In genomic region chr3:17994167-17994566, GRCh38 we compare ENCODE assay signal across 23 cellular contexts.
DNase-seq lines count a peak whose midpoint lies in the region; ATAC-seq, FAIRE-seq and TF ChIP-seq lines count a peak whose summit lies in the region.
"Had no signal": no experiment of that assay in that cellular context is flagged by ENCODE, and none has a peak within 500 bp of the region (broad histone marks: within the 10 kb centered on the region; RNA-seq: fewer than 3 reads in every experiment).

No MANE protein-coding gene starts in this region.

- H3K4me3 ChIP-seq in K562: no peak overlapping the region
- H3K4me3 ChIP-seq in retinal pigment epithelial cell (ENCODE audit: low read length): no peak overlapping the region
- no peak overlapping the region for H3K4me3 ChIP-seq in thyroid gland (replicated peaks in 1 of 3)
- H3K4me3 ChIP-seq in Karpas-422 (ENCODE audit: low read length): no peak overlapping the region
- H3K4me3 ChIP-seq: A549; BLaER1 treated with 17β-estradiol and CSF1 and Interleukin-3, amounts not matched to agents 10 nM and 100 nM had no signal

- TF ChIP-seq POLR2A in K562 (conservative IDR thresholded peaks at IDR 0.05): no peak
- no peak for TF ChIP-seq POLR2A in thyroid gland (IDR thresholded peaks at IDR 0.05)

- H3K36me3 ChIP-seq in KOPT-K1 (ENCODE audit: insufficient read depth, low read length): 0 out of 2 replicates have a peak, but pooled peaks cover 4% of the 10 kb centered on the region
- no peaks in the 10 kb centered on the region for H3K36me3 ChIP-seq in K562 (ENCODE audit: control insufficient read depth, insufficient read depth, low read length)
- no peaks in the 10 kb centered on the region for H3K36me3 ChIP-seq in thyroid gland
- no peaks in the 10 kb centered on the region for H3K36me3 ChIP-seq in Karpas-422 (ENCODE audit: insufficient read depth, low read length)

- H3K27me3 ChIP-seq in K562 (ENCODE audit: control insufficient read depth in 2 of 2, insufficient read depth in 2 of 2, low read length in 2 of 2): no peaks in the 10 kb centered on the region
- no peaks in the 10 kb centered on the region for H3K27me3 ChIP-seq in thyroid gland
- H3K27me3 ChIP-seq in Karpas-422 (ENCODE audit: low read length): no peaks in the 10 kb centered on the region
- H3K27me3 ChIP-seq: BLaER1 treated with 17β-estradiol and CSF1 and Interleukin-3, amounts not matched to agents 10 nM and 100 nM had no signal

- in situ Hi-C loops in K562 (cut with MboI): no loop called here

- CTCF ChIA-PET in K562 (lab: Yijun Ruan, JAX; ENCODE audit: low intra/inter-chr PET ratio): no interaction called here

- POLR2A ChIA-PET in K562 (lab: Yijun Ruan, JAX): interaction anchor here (1.3 kb wide), 1 partner anchor 14 kb away, joined by 4 read pairs; no protein-coding TSS in a partner anchor

- intact Hi-C loops in K562 (cut with micrococcal nuclease): no loop called here
- intact Hi-C loops in head of caudate nucleus (cut with DNase I): no loop called here
- intact Hi-C loops in thyroid gland (cut with DNase I): no loop called here

- no peaks in the 10 kb centered on the region for H3K9me3 Mint-ChIP-seq in activated naive CD4-positive, alpha-beta T cell treated with anti-CD3 and anti-CD28 coated beads, Interleukin-2, amount 50 U/mL, for 72 hours
- H3K9me3 Mint-ChIP-seq: CD4-positive, alpha-beta T cell; CD8-positive, alpha-beta T cell had no signal

- H3K36me3 Mint-ChIP-seq in activated naive CD4-positive, alpha-beta T cell treated with anti-CD3 and anti-CD28 coated beads, Interleukin-2, amount 50 U/mL, for 72 hours: no peaks in the 10 kb centered on the region
- H3K36me3 Mint-ChIP-seq: CD8-positive, alpha-beta T cell had no signal

- H3K9me3 ChIP-seq in KOPT-K1 (ENCODE audit: insufficient read depth, low read length, poor library complexity, severe bottlenecking): no peaks in the 10 kb centered on the region
- H3K9me3 ChIP-seq in K562 (replicated peaks; ENCODE audit: control insufficient read depth, insufficient read depth, low read depth, low read length): no peaks in the 10 kb centered on the region
- no peaks in the 10 kb centered on the region for H3K9me3 ChIP-seq in thyroid gland
- H3K9me3 ChIP-seq in Karpas-422 (ENCODE audit: low read length): no peaks in the 10 kb centered on the region
- H3K9me3 ChIP-seq: A549, Caco-2 had no signal

- ATAC-seq in K562: no peak; the same call in 2 of the 3 replicates
- no peak for ATAC-seq in activated naive CD4-positive, alpha-beta T cell treated with anti-CD3 and anti-CD28 coated beads, Interleukin-2, amount 50 U/mL, for 72 hours
- ATAC-seq: A549; CD8-positive, alpha-beta T cell had no signal

- no peak for TF ChIP-seq EP300 in K562 (IDR thresholded peaks at IDR 0.05; ENCODE audit: low read length)

- H3K4me2 ChIP-seq in K562 (ENCODE audit: insufficient read depth, low read length) (no peak overlapping the region), Karpas-422 (ENCODE audit: low read depth, low read length, poor library complexity, severe bottlenecking) (no peak overlapping the region)
- H3K4me2 ChIP-seq: A549; BLaER1 treated with 17β-estradiol and CSF1 and Interleukin-3, amounts not matched to agents 10 nM and 100 nM had no signal

- no peak for DNase-seq in K562 (ENCODE audit: extremely low read depth in 1 of 4, low spot score in 3 of 4)
- DNase-seq in head of caudate nucleus: peak in 31 of 42 donors; percentile 2 to 83 (median 37)
- peak; percentile 74 for DNase-seq in retinal pigment epithelial cell (ENCODE audit: low read depth)
- DNase-seq in thyroid gland: no peak
- DNase-seq in Karpas-422: no peak
- DNase-seq in activated naive CD4-positive, alpha-beta T cell treated with anti-CD3 and anti-CD28 coated beads, Interleukin-2, amount 50 U/mL, for 72 hours (ENCODE audit: low spot score in 2 of 2): no peak
- DNase-seq: AML-193; Caco-2; Calu3; CD4-positive, alpha-beta T cell; CD8-positive, alpha-beta T cell; DMS79 treated with DMSO at 0.1 percent for 48 hours; GF-D8 had no signal

- H3K4me1 ChIP-seq in K562 (replicated peaks in 1 of 2; ENCODE audit: control insufficient read depth in 2 of 2, insufficient read depth in 2 of 2, low read length in 2 of 2): no peaks in the 10 kb centered on the region
- H3K4me1 ChIP-seq in thyroid gland: no peaks in the 10 kb centered on the region
- no peaks in the 10 kb centered on the region for H3K4me1 ChIP-seq in Karpas-422 (ENCODE audit: low read length)
- H3K4me1 ChIP-seq: A549, Caco-2 had no signal

- BruUV-seq in K562 (replicated peaks; lab: Mats Ljungman, UMichigan): no TSS peak

- TF ChIP-seq RAD21 in K562 (CRISPR knock-in tag; conservative IDR thresholded peaks at IDR 0.05 in 1 of 2, IDR thresholded peaks at IDR 0.05 in 1 of 2): no peak

- H2AFZ ChIP-seq in K562 (ENCODE audit: low read depth, low read length): no peak overlapping the region
- no peak overlapping the region for H2AFZ ChIP-seq in Karpas-422 (ENCODE audit: low read length)

- H3K9ac ChIP-seq in K562 (ENCODE audit: insufficient read depth in 1 of 2, low read depth in 2 of 2, low read length in 2 of 2) (no peak overlapping the region), Karpas-422 (ENCODE audit: low read length) (no peak overlapping the region)
- H3K9ac ChIP-seq: BLaER1 treated with 17β-estradiol and CSF1 and Interleukin-3, amounts not matched to agents 10 nM and 100 nM had no signal

- H3K27ac ChIP-seq in KOPT-K1 (ENCODE audit: low read depth, low read length, poor library complexity, severe bottlenecking) (peak overlapping the region; percentile 97), K562 (ENCODE audit: extremely low read depth, low read depth, low read length) (no peak overlapping the region), thyroid gland (no peak overlapping the region), Karpas-422 (ENCODE audit: low read length) (no peak overlapping the region)
- H3K27ac ChIP-seq: 22Rv1; A549; BLaER1 treated with 17β-estradiol and CSF1 and Interleukin-3, amounts not matched to agents 10 nM and 100 nM; C4-2B had no signal

- no peaks in the 10 kb centered on the region for H3K9me1 ChIP-seq in K562 (ENCODE audit: control insufficient read depth, insufficient read depth, low read length)

- H4K20me1 ChIP-seq in K562 (replicated peaks; ENCODE audit: control insufficient read depth, insufficient read depth, low read length): no peaks in the 10 kb centered on the region
- no peaks in the 10 kb centered on the region for H4K20me1 ChIP-seq in Karpas-422 (ENCODE audit: insufficient read depth, low read depth, low read length)
- H4K20me1 ChIP-seq: BLaER1 treated with 17β-estradiol and CSF1 and Interleukin-3, amounts not matched to agents 10 nM and 100 nM had no signal

- no peaks in the 10 kb centered on the region for H3K9me2 ChIP-seq in Karpas-422 (replicated peaks; ENCODE audit: insufficient read depth, low read length)

- FAIRE-seq in K562 (lab: Jason Lieb, UNC): no peak
- FAIRE-seq: A549, D721Med, G401.6, GM12891, GM19239 had no signal

- H3K27ac Mint-ChIP-seq in activated naive CD4-positive, alpha-beta T cell treated with anti-CD3 and anti-CD28 coated beads, Interleukin-2, amount 50 U/mL, for 72 hours: no peak overlapping the region
- H3K27ac Mint-ChIP-seq: B cell; CD4-positive, alpha-beta T cell; CD8-positive, alpha-beta T cell had no signal

- TF ChIP-seq CTCF in K562 (IDR thresholded peaks at IDR 0.05 in 2 of 3, conservative IDR thresholded peaks at IDR 0.05 in 1 of 3; ENCODE audit: insufficient read depth in 2 of 3, low read depth in 1 of 3, low read length in 3 of 3): no peak
- no peak for TF ChIP-seq CTCF in retinal pigment epithelial cell (conservative IDR thresholded peaks at IDR 0.05; ENCODE audit: low read depth, low read length)
- TF ChIP-seq CTCF in thyroid gland (IDR thresholded peaks at IDR 0.05): no peak

- no peaks in the 10 kb centered on the region for H3K79me2 ChIP-seq in K562 (ENCODE audit: control insufficient read depth, insufficient read depth, low read length)
- no peaks in the 10 kb centered on the region for H3K79me2 ChIP-seq in Karpas-422 (ENCODE audit: low read length)

- WGBS in K562 (ENCODE audit: insufficient coverage, low coverage, missing lambda C conversion rate): 1% methylated on average over 7 of the region's 7 CpGs
- 65 to 80% methylated on average over 7 of the region's 7 CpGs for WGBS in thyroid gland, 2 donors

TF ChIP-seq in K562, 482 proteins besides CTCF, POLR2A, EP300 and RAD21:
- TF ChIP-seq PBX2 (CRISPR knock-in tag; IDR thresholded peaks at IDR 0.05; ENCODE audit: low read depth) (no peak), PBX2 (tag; conservative IDR thresholded peaks at IDR 0.05; ENCODE audit: low read depth) (peak; percentile 64), MBD1 (CRISPR knock-in tag; IDR thresholded peaks at IDR 0.05) (no peak)
TF ChIP-seq in K562: peak in this region for 1.

Comparison
In these comparisons a context has a peak if more than half of its experiments do, and no peak if none do; other contexts are left out.
1. DNase-seq: peak in head of caudate nucleus (31 of 42) and retinal pigment epithelial cell (single experiment); none in K562 (0 of 4), thyroid gland (0 of 2), Karpas-422 (single experiment) and activated naive CD4-positive, alpha-beta T cell treated with anti-CD3 and anti-CD28 coated beads, Interleukin-2, amount 50 U/mL, for 72 hours (0 of 2).